In the genomic region with DNA sequence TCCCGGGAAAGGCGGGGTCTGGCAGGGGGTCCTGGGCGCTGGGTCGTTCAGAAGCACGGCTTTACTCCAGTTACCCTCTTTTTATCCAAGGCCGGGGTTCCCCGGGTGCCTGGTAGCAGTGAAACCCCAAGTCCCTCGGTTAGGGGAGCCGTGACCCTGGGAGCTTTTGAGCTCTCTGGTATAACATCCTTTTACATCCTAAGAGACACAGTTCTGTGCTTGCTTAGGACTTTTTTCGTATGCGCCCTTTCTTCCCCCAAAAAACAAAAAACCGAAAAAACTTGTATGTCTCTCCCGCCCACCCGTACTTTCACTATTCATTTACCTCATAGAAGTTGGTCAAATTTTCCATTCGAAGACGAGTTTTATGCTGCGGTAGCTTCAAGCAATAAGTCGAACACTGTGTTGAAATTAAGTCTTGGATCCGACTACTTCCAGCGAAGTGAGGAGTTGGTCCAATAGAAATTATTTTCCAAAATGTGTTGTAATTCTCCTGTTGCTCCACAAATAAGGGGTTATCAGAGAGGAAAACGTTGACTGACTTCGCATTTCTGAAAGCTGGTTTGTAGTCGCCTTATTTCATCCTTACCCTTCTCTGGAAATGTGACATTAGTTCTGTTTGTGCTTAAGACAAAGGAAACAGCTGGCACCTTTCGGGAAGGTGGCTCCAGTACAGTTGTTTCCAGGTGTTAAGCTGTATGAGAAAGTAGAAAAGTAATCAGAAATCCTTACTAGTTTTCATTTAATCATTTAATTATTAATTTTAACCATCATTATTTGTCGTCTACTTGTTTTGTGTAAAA, we compare ENCODE assay signal across 8 cellular contexts. TPM values are rescaled to one million over a fixed set of nuclear protein-coding genes. Genes with fewer than 3 reads are reported as not detected.
A peak's percentile ranks its signal among the peaks of the same experiment; 100 is the strongest.
DNase-seq lines count a peak whose midpoint lies in the region; ATAC-seq and TF ChIP-seq lines count a peak whose summit lies in the region.

No MANE protein-coding gene starts in this region.

- no peaks in the 10 kb centered on the region for H3F3A ChIP-seq in Loucy (ENCODE audit: low read depth)

- H3K4me1 Mint-ChIP-seq in activated CD4-positive, alpha-beta T cell treated with anti-CD3 and anti-CD28 coated beads for 36 hours: peaks cover 31% of the 10 kb centered on the region
- peaks cover 48 to 63% (median 61%) of the 10 kb centered on the region in 3 donors for H3K4me1 Mint-ChIP-seq in naive B cell

- H3K4me3 Mint-ChIP-seq in activated CD4-positive, alpha-beta T cell treated with anti-CD3 and anti-CD28 coated beads for 36 hours: peak overlapping the region; percentile 84
- H3K4me3 Mint-ChIP-seq in naive B cell: peak overlapping the region; percentile 85 to 96 (median 93)

- H3K4me3 ChIP-seq in GM12875 (ENCODE audit: low read depth, low read length): peak overlapping the region; percentile 84
- H3K4me3 ChIP-seq in H7 (ENCODE audit: insufficient read depth, low read depth, low read length): peak overlapping the region; percentile 92
- peak overlapping the region; percentile 80 for H3K4me3 ChIP-seq in Loucy (ENCODE audit: low read length, poor library complexity, severe bottlenecking)
- peak overlapping the region; percentile 87 for H3K4me3 ChIP-seq in epithelial cell of proximal tubule (ENCODE audit: low read depth, low read length)
- peak overlapping the region; percentile 98 for H3K4me3 ChIP-seq in thoracic aorta

- H2AFZ ChIP-seq in Loucy (ENCODE audit: low read length): peak overlapping the region; percentile 82

- peaks cover 40% of the 10 kb centered on the region for H3K79me2 ChIP-seq in Loucy (ENCODE audit: insufficient read depth, low read length)

- CTCF ChIA-PET in activated CD4-positive, alpha-beta T cell treated with anti-CD3 and anti-CD28 coated beads for 36 hours (lab: Charles Lee): interaction anchor here (0.8 to 1.8 kb wide), 9 partner anchors 15 to 219 kb away, joined by 3 to 10 read pairs (median 4); no protein-coding TSS in a partner anchor

- H3K9me2 ChIP-seq in Loucy (replicated peaks; ENCODE audit: low read depth, low read length): no peaks in the 10 kb centered on the region

- no peaks in the 10 kb centered on the region for H3K27me3 Mint-ChIP-seq in activated CD4-positive, alpha-beta T cell treated with anti-CD3 and anti-CD28 coated beads for 36 hours
- H3K27me3 Mint-ChIP-seq in naive B cell: no peaks in the 10 kb centered on the region

- peaks cover 29% of the 10 kb centered on the region for H3K27me3 ChIP-seq in H7 (ENCODE audit: control insufficient read depth, insufficient read depth, low read length)
- H3K27me3 ChIP-seq in Loucy (ENCODE audit: insufficient read depth, low read length, poor library complexity, severe bottlenecking): no peaks in the 10 kb centered on the region
- no peaks in the 10 kb centered on the region for H3K27me3 ChIP-seq in thoracic aorta (replicated peaks; ENCODE audit: insufficient read depth)

- H3K36me3 Mint-ChIP-seq in activated CD4-positive, alpha-beta T cell treated with anti-CD3 and anti-CD28 coated beads for 36 hours (ENCODE audit: low read depth): peaks cover 18% of the 10 kb centered on the region
- no peaks in the 10 kb centered on the region for H3K36me3 Mint-ChIP-seq in naive B cell

- H3K9me3 ChIP-seq in Loucy (ENCODE audit: insufficient read depth, low read depth, low read length): no peaks in the 10 kb centered on the region
- H3K9me3 ChIP-seq in thoracic aorta: no peaks in the 10 kb centered on the region

- no peak for TF ChIP-seq CTCF in GM12875 (IDR thresholded peaks at IDR 0.05; ENCODE audit: borderline replicate concordance, insufficient read depth, low read depth, low read length)
- no peak for TF ChIP-seq CTCF in Loucy (conservative IDR thresholded peaks at IDR 0.05; ENCODE audit: low read length)
- TF ChIP-seq CTCF in epithelial cell of proximal tubule (conservative IDR thresholded peaks at IDR 0.05; ENCODE audit: low read depth, low read length): no peak
- no peak for TF ChIP-seq CTCF in thoracic aorta (IDR thresholded peaks at IDR 0.05)

- no peaks in the 10 kb centered on the region for H3K9me3 Mint-ChIP-seq in activated CD4-positive, alpha-beta T cell treated with anti-CD3 and anti-CD28 coated beads for 36 hours (ENCODE audit: low read depth)
- H3K9me3 Mint-ChIP-seq in naive B cell: no peaks in the 10 kb centered on the region

- no peak for DNase-seq in H7
- peak; percentile 69 for DNase-seq in activated CD4-positive, alpha-beta T cell treated with anti-CD3 and anti-CD28 coated beads for 36 hours
- DNase-seq in epithelial cell of proximal tubule (ENCODE audit: low read depth): peak; percentile 38
- no peak for DNase-seq in naive B cell
- DNase-seq in thoracic aorta (ENCODE audit: low spot score): no peak
- no peak for DNase-seq in hippocampal formation (lab: John Stamatoyannopoulos, UW)

- peak overlapping the region; percentile 78 for H3K9ac ChIP-seq in Loucy (ENCODE audit: low read depth, low read length, poor library complexity, severe bottlenecking)

- peak overlapping the region; percentile 83 for H3K4me2 ChIP-seq in Loucy (ENCODE audit: low read depth, low read length, poor library complexity, severe bottlenecking)

- ATAC-seq in activated CD4-positive, alpha-beta T cell treated with anti-CD3 and anti-CD28 coated beads for 36 hours: peak; percentile 48
- peak; percentile 13 to 17 for ATAC-seq in naive B cell (ENCODE audit: low read depth in 2 of 2)
- peak; percentile 60 for ATAC-seq in thoracic aorta (ENCODE audit: insufficient number of reproducible peaks, low FRiP score, low read depth)

- H3K27ac Mint-ChIP-seq in activated CD4-positive, alpha-beta T cell treated with anti-CD3 and anti-CD28 coated beads for 36 hours: peak overlapping the region; percentile 95
- peak overlapping the region; percentile 92 to 95 (median 94) for H3K27ac Mint-ChIP-seq in naive B cell

- intact Hi-C loops in activated CD4-positive, alpha-beta T cell treated with anti-CD3 and anti-CD28 coated beads for 36 hours (cut with DNase I, micrococcal nuclease): loop anchor here (1.0 to 10.0 kb wide), 6 partner anchors 182 to 506 kb away; no protein-coding TSS in a partner anchor

- peaks cover 4% of the 10 kb centered on the region for H4K20me1 ChIP-seq in Loucy (ENCODE audit: insufficient read depth, low read length, poor library complexity, severe bottlenecking)

- H3K36me3 ChIP-seq in H7 (replicated peaks; ENCODE audit: control insufficient read depth, insufficient read depth, low read length) (no peaks in the 10 kb centered on the region), Loucy (ENCODE audit: insufficient read depth, low read length) (no peaks in the 10 kb centered on the region), thoracic aorta (no peaks in the 10 kb centered on the region)

- POLR2A ChIA-PET in activated CD4-positive, alpha-beta T cell treated with anti-CD3 and anti-CD28 coated beads for 36 hours (lab: Charles Lee): interaction anchor here (0.6 to 1.3 kb wide), 6 partner anchors 36 to 744 kb away, joined by 3 to 9 read pairs (median 4); no protein-coding TSS in a partner anchor

- H3K4me1 ChIP-seq in Loucy (ENCODE audit: insufficient read depth, low read length, poor library complexity, severe bottlenecking) (peaks cover 48% of the 10 kb centered on the region), thoracic aorta (ENCODE audit: control insufficient read depth in 1 of 2, low read depth in 2 of 2) (peaks cover 16 to 41% of the 10 kb centered on the region in 2 donors)

- H3K27ac ChIP-seq in thoracic aorta: peak overlapping the region; percentile 94 to 98

RNA-seq across cellular contexts. Expression of gene MAN1A1, which starts 0.8 kb away (rescaled TPM):
- total RNA-seq in H7 (2014; rRNA removed; shearing (Covaris generic)): 13.2 and 14.5 TPM in 2 replicates
- total RNA-seq in activated CD4-positive, alpha-beta T cell treated with anti-CD3 and anti-CD28 coated beads for 36 hours: 10 to 100 TPM; 15.3 to 18.4 TPM
- 16.1 and 23.4 TPM in 2 replicates for total RNA-seq in epithelial cell of proximal tubule
- polyA plus RNA-seq in naive B cell (ENCODE audit: low read depth in 6 of 6): 10 to 100 TPM; 14.2 to 23.1 (median 19.0) TPM
- total RNA-seq in thoracic aorta: 100 to 1,000 TPM in 1 of 2 donors, 10 to 100 TPM in 1; 98.6 to 115 TPM

Comparison
In these comparisons a context has a peak if more than half of its experiments do, and no peak if none do; other contexts are left out.
1. DNase-seq: peak in activated CD4-positive, alpha-beta T cell treated with anti-CD3 and anti-CD28 coated beads for 36 hours (single experiment) and epithelial cell of proximal tubule (single experiment); none in H7 (single experiment), naive B cell (single experiment), thoracic aorta (single experiment) and hippocampal formation (0 of 2).
2. Peak in every context shown above with its lines, with median percentiles within 50 percentile points of each other: H3K4me3 ChIP-seq and ATAC-seq.